ENCODE assay signal across 26 cellular contexts in the genomic region with DNA sequence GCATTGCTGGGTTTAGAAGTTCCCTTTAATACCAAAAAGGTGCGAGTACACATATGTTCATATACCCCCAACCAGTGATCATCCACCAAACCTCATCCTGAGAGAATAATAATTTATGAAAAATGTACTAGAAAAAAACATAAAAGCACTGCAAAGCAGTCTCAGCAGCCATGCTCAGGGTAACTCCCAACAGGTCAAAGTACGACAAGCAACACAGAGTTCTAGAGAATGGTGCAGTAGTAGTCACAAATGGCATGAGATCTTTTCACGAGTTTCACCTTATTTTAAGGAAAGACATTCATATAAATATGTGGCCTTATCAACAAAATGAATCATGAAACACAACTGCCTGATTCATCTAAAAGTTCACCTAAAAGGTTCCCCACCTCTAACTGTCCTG.
"Had no signal": no experiment of that assay in that cellular context is flagged by ENCODE, and none has a peak within 500 bp of the region (broad histone marks: within the 10 kb centered on the region; RNA-seq: fewer than 3 reads in every experiment).

No MANE protein-coding gene starts in this region.

- FAIRE-seq: astrocyte had no signal

- H3K9me3 ChIP-seq: MG63, Peyer's patch, SJSA1 had no signal

- H3K4me3 ChIP-seq: MG63, Peyer's patch, SJSA1 had no signal

- ATAC-seq: activated CD8-positive, alpha-beta memory T cell treated with anti-CD3 and anti-CD28 coated beads, Interleukin-2, amount 10 ng/mL, durations not matched to agents 7 days and 5 days; T-helper 17 cell had no signal

- H3K4me2 ChIP-seq: KMS-11 had no signal

- DNase-seq: activated B cell treated with CpG ODN at 0.5 μM for 24 hours; activated CD4-positive, alpha-beta T cell treated with anti-CD3 and anti-CD28 coated beads for 1 hour; activated CD4-positive, alpha-beta T cell treated with anti-CD3 and anti-CD28 coated beads, Interleukin-2, amount 10 ng/mL, durations not matched to agents 24 days and 14 days; activated CD4-positive, alpha-beta T cell treated with anti-CD3 and anti-CD28 coated beads, Interleukin-2, amount 50 U/mL, for 48 hours; activated CD8-positive, alpha-beta memory T cell treated with anti-CD3 and anti-CD28 coated beads, Interleukin-2, amount 10 ng/mL, durations not matched to agents 7 days and 5 days; activated effector memory CD4-positive, alpha-beta T cell treated with anti-CD3 and anti-CD28 coated beads, Interleukin-2, amount 50 U/mL, for 16 hours; activated naive CD4-positive, alpha-beta T cell treated with Interleukin-2 at 50 U/mL for 16 hours; activated T-cell treated with anti-CD3 and anti-CD28 coated beads, Interleukin-2, amount 50 U/mL, for 24 hours; amygdala; MG63; MV-4-11; NCI-H1092 treated with DMSO at 0.1 percent for 48 hours; NCI-H1417 treated with DMSO at 0.1 percent for 48 hours; NCI-H1694; NCI-H2029; NCI-H345; NK-92 treated with Interleukin-12 subunit alpha and Interleukin-12 subunit beta, amount 100 ng/mL, for 24 hours; OCI-M1; SHP77; T-helper 17 cell; T-helper 9 cell had no signal

- H3K4me1 ChIP-seq: SJSA1 had no signal

- H3K27me3 ChIP-seq: MG63, Peyer's patch, SJSA1 had no signal

- H3K9ac ChIP-seq: KMS-11 had no signal

- H3K27ac ChIP-seq: KMS-11, Peyer's patch, RWPE1, SJSA1 had no signal

- H3K36me3 ChIP-seq: MG63, Peyer's patch, SJSA1 had no signal
